In genomic region chr1:223133824-223134435, GRCh38 we compare ENCODE assay signal across 8 cellular contexts. TPM values are rescaled to one million over a fixed set of nuclear protein-coding genes. Genes with fewer than 3 reads are reported as not detected.
A peak's percentile ranks its signal among the peaks of the same experiment; 100 is the strongest.
DNase-seq lines count a peak whose midpoint lies in the region; ATAC-seq and TF ChIP-seq lines count a peak whose summit lies in the region.

No MANE protein-coding gene starts in this region.

- peaks cover 59% of the 10 kb centered on the region for H3K27me3 Mint-ChIP-seq in activated CD4-positive, alpha-beta T cell treated with anti-CD3 and anti-CD28 coated beads, Interleukin-2, amount 10 ng/mL, durations not matched to agents 24 days and 14 days

- no peaks in the 10 kb centered on the region for H3K9me3 ChIP-seq in left lung

- ATAC-seq in GM19043 (IDR thresholded peaks at IDR 0.05; ENCODE audit: low read depth, unreplicated experiment), result peak; percentile 82
- peak; percentile 90 for ATAC-seq in HG03432 (IDR thresholded peaks at IDR 0.05; ENCODE audit: unreplicated experiment)
- ATAC-seq in left lung, result peak; percentile 94

- peak overlapping the region; percentile 74 to 81 for H3K27ac ChIP-seq in left lung

- no peaks in the 10 kb centered on the region for H3K36me3 Mint-ChIP-seq in activated CD4-positive, alpha-beta T cell treated with anti-CD3 and anti-CD28 coated beads, Interleukin-2, amount 10 ng/mL, durations not matched to agents 24 days and 14 days (ENCODE audit: low read depth)

- peak overlapping the region; percentile 13 for H3K4me3 Mint-ChIP-seq in activated CD4-positive, alpha-beta T cell treated with anti-CD3 and anti-CD28 coated beads, Interleukin-2, amount 10 ng/mL, durations not matched to agents 24 days and 14 days

- H3K4me1 Mint-ChIP-seq in activated CD4-positive, alpha-beta T cell treated with anti-CD3 and anti-CD28 coated beads, Interleukin-2, amount 10 ng/mL, durations not matched to agents 24 days and 14 days, result peaks cover 2% of the 10 kb centered on the region

- H3K36me3 ChIP-seq in left lung, result peaks cover 0 to 28% of the 10 kb centered on the region in 2 donors

- no peaks in the 10 kb centered on the region for H3K9me3 Mint-ChIP-seq in activated CD4-positive, alpha-beta T cell treated with anti-CD3 and anti-CD28 coated beads, Interleukin-2, amount 10 ng/mL, durations not matched to agents 24 days and 14 days

- intact Hi-C loops in activated CD4-positive, alpha-beta T cell treated with anti-CD3 and anti-CD28 coated beads, Interleukin-2, amount 10 ng/mL, durations not matched to agents 24 days and 14 days (cut with micrococcal nuclease), result loop anchor here (1.0 to 5.0 kb wide), 5 partner anchors 9 to 551 kb away; partner anchors contain the start of gene TLR5
- intact Hi-C loops in left lung (cut with DNase I), result loop anchor here in 1 of 2 donors (5.0 to 10.0 kb wide), 2 partner anchors 111 to 548 kb away; no protein-coding TSS in a partner anchor

- peak overlapping the region; percentile 29 to 35 for H3K4me3 ChIP-seq in left lung

- peaks cover 13 to 72% of the 10 kb centered on the region in 2 donors for H3K4me1 ChIP-seq in left lung

- DNase-seq in AG08396 (ENCODE audit: low spot score) (peak; percentile 93), NCI-H524 treated with DMSO at 0.1 percent for 48 hours (lab: John Stamatoyannopoulos, UW) (peak; percentile 26), dedifferentiated amniotic fluid mesenchymal stem cell (ENCODE audit: extremely low spot score) (peak; percentile 82), left lung (peak; percentile 89 to 97)
- peak; percentile 93 for DNase-seq in activated CD4-positive, alpha-beta T cell treated with anti-CD3 and anti-CD28 coated beads, Interleukin-2, amount 10 ng/mL, durations not matched to agents 24 days and 14 days
- DNase-seq in stimulated activated CD4-positive, alpha-beta T cell treated with anti-CD3 and anti-CD28 coated beads, Interleukin-2, amount 100 ng/mL, for 24 hours, result peak; percentile 81 to 82

- no peaks in the 10 kb centered on the region for H3K27me3 ChIP-seq in left lung

- H3K27ac Mint-ChIP-seq in activated CD4-positive, alpha-beta T cell treated with anti-CD3 and anti-CD28 coated beads, Interleukin-2, amount 10 ng/mL, durations not matched to agents 24 days and 14 days, result no peak overlapping the region

- TF ChIP-seq CTCF in left lung (IDR thresholded peaks at IDR 0.05), result peak; percentile 94 to 95

RNA-seq across cellular contexts. Expression of gene TLR5, which starts 9.1 kb away (rescaled TPM):
- 0.09 TPM in 1 of 2 replicates, not detected in the other for total RNA-seq in activated CD4-positive, alpha-beta T cell treated with anti-CD3 and anti-CD28 coated beads, Interleukin-2, amount 10 ng/mL, durations not matched to agents 24 days and 14 days
- 10 to 100 TPM; 14.7 to 27.6 TPM for total RNA-seq in left lung

Comparison
In these comparisons a context has a peak if more than half of its experiments do, and no peak if none do; other contexts are left out.
1. Peak in every context shown above with its lines: DNase-seq, ATAC-seq, H3K4me3 ChIP-seq and H3K27ac ChIP-seq.
2. DNase-seq: peak in every context shown above with its lines; median percentile 93 in AG08396; 93 in activated CD4-positive, alpha-beta T cell treated with anti-CD3 and anti-CD28 coated beads, Interleukin-2, amount 10 ng/mL, durations not matched to agents 24 days and 14 days; 93 in left lung; 82 in dedifferentiated amniotic fluid mesenchymal stem cell; 82 in stimulated activated CD4-positive, alpha-beta T cell treated with anti-CD3 and anti-CD28 coated beads, Interleukin-2, amount 100 ng/mL, for 24 hours; 26 in NCI-H524 treated with DMSO at 0.1 percent for 48 hours.
3. RNA of gene TLR5, which starts 9.1 kb away (total RNA-seq): 14.7 to 27.6 TPM in left lung; 0.09 TPM in activated CD4-positive, alpha-beta T cell treated with anti-CD3 and anti-CD28 coated beads, Interleukin-2, amount 10 ng/mL, durations not matched to agents 24 days and 14 days; every median in the first group is over 10 times any median in the second.